Comparison of ENCODE assay signal across 25 cellular contexts in the genomic region with DNA sequence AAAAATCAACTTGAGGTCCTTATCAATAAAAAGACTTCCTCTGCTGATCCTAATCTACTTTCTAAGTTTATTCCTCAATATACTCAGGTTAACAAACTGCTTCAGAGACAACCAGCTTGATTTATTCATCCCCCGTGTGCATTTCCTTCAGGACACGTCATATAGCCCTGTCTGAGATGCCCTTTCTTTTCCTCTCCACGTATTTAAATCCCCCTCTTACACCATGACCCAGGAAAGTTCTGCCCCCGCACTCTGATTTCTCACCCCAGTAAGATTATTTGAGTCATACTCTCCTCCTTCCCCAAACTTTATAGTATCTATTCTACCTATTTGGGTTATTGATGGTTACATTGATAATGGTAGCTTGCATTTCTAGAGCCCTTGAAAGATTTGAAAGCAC. TPM values are rescaled to one million over a fixed set of nuclear protein-coding genes. Genes with fewer than 3 reads are reported as not detected.
DNase-seq lines count a peak whose midpoint lies in the region; ATAC-seq lines count a peak whose summit lies in the region.
"Had no signal": no experiment of that assay in that cellular context is flagged by ENCODE, and none has a peak within 500 bp of the region (broad histone marks: within the 10 kb centered on the region; RNA-seq: fewer than 3 reads in every experiment).

No MANE protein-coding gene starts in this region.

- peaks cover 5% of the 10 kb centered on the region for H3K27me3 Mint-ChIP-seq in activated naive CD4-positive, alpha-beta T cell treated with anti-CD3 and anti-CD28 coated beads, Interleukin-2, amount 10 ng/mL, durations not matched to agents 7 days and 5 days
- H3K27me3 Mint-ChIP-seq in activated T-helper 17 cell treated with anti-CD3 and anti-CD28 coated beads, Interleukin-2, amount 50 U/mL, for 72 hours = peaks cover 7% of the 10 kb centered on the region
- H3K27me3 Mint-ChIP-seq in natural killer cell treated with Interleukin-12 subunit alpha and Interleukin-12 subunit beta and Interleukin-15 and Interleukin-18, amount 100 ng/mL, for 72 hours = peaks cover 8 to 12% of the 10 kb centered on the region in 2 donors

- intact Hi-C loops in Right ventricle myocardium superior (cut with DNase I) = no loop called here

- H3K4me3 Mint-ChIP-seq in activated naive CD4-positive, alpha-beta T cell treated with anti-CD3 and anti-CD28 coated beads, Interleukin-2, amount 10 ng/mL, durations not matched to agents 7 days and 5 days = no peak overlapping the region
- H3K4me3 Mint-ChIP-seq in activated T-helper 17 cell treated with anti-CD3 and anti-CD28 coated beads, Interleukin-2, amount 50 U/mL, for 72 hours = no peak overlapping the region
- no peak overlapping the region for H3K4me3 Mint-ChIP-seq in natural killer cell treated with Interleukin-12 subunit alpha and Interleukin-12 subunit beta and Interleukin-15 and Interleukin-18, amount 100 ng/mL, for 72 hours
- H3K4me3 Mint-ChIP-seq: CD8-positive, alpha-beta T cell had no signal

- peak; percentile 9 for DNase-seq in activated CD4-positive, alpha-beta T cell treated with anti-CD3 and anti-CD28 coated beads for 48 hours
- no peak for DNase-seq in activated CD4-positive, alpha-beta T cell treated with anti-CD3 and anti-CD28 coated beads, Interleukin-2, amount 50 U/mL, for 1 hour
- peak; percentile 10 for DNase-seq in activated naive CD4-positive, alpha-beta T cell treated with Interleukin-2 at 50 U/mL for 16 hours
- DNase-seq in activated naive CD4-positive, alpha-beta T cell treated with anti-CD3 and anti-CD28 coated beads, Interleukin-2, amount 10 ng/mL, durations not matched to agents 7 days and 5 days = no peak
- peak; percentile 33 for DNase-seq in ELR (ENCODE audit: low read depth)
- no peak for DNase-seq in Right ventricle myocardium superior
- no peak for DNase-seq in natural killer cell treated with Interleukin-12 subunit alpha and Interleukin-12 subunit beta and Interleukin-15 and Interleukin-18, amount 100 ng/mL, for 72 hours (ENCODE audit: low spot score)
- DNase-seq: C1 segment of cervical spinal cord; Calu3; CD8-positive, alpha-beta T cell; GF-D8; GOT3; HCEC 1CT; NCI-H1105; NCI-H146; NCI-H2081; NCI-H2171; NCI-H345; NCI-H524; NCI-H774; NK-92 treated with Interleukin-12 subunit alpha and Interleukin-12 subunit beta, amount 100 ng/mL, for 24 hours had no signal

- no peaks in the 10 kb centered on the region for H3K36me3 Mint-ChIP-seq in activated naive CD4-positive, alpha-beta T cell treated with anti-CD3 and anti-CD28 coated beads, Interleukin-2, amount 10 ng/mL, durations not matched to agents 7 days and 5 days
- no peaks in the 10 kb centered on the region for H3K36me3 Mint-ChIP-seq in activated T-helper 17 cell treated with anti-CD3 and anti-CD28 coated beads, Interleukin-2, amount 50 U/mL, for 72 hours (ENCODE audit: low read depth)
- no peaks in the 10 kb centered on the region for H3K36me3 Mint-ChIP-seq in natural killer cell treated with Interleukin-12 subunit alpha and Interleukin-12 subunit beta and Interleukin-15 and Interleukin-18, amount 100 ng/mL, for 72 hours
- H3K36me3 Mint-ChIP-seq: CD8-positive, alpha-beta T cell had no signal

- no peaks in the 10 kb centered on the region for H3K4me1 Mint-ChIP-seq in activated naive CD4-positive, alpha-beta T cell treated with anti-CD3 and anti-CD28 coated beads, Interleukin-2, amount 10 ng/mL, durations not matched to agents 7 days and 5 days
- H3K4me1 Mint-ChIP-seq in activated T-helper 17 cell treated with anti-CD3 and anti-CD28 coated beads, Interleukin-2, amount 50 U/mL, for 72 hours = no peaks in the 10 kb centered on the region
- H3K4me1 Mint-ChIP-seq in natural killer cell treated with Interleukin-12 subunit alpha and Interleukin-12 subunit beta and Interleukin-15 and Interleukin-18, amount 100 ng/mL, for 72 hours (ENCODE audit: low read depth in 2 of 2) = no peaks in the 10 kb centered on the region

- H3K27ac Mint-ChIP-seq in activated naive CD4-positive, alpha-beta T cell treated with anti-CD3 and anti-CD28 coated beads, Interleukin-2, amount 10 ng/mL, durations not matched to agents 7 days and 5 days = no peak overlapping the region
- no peak overlapping the region for H3K27ac Mint-ChIP-seq in activated T-helper 17 cell treated with anti-CD3 and anti-CD28 coated beads, Interleukin-2, amount 50 U/mL, for 72 hours
- H3K27ac Mint-ChIP-seq in natural killer cell treated with Interleukin-12 subunit alpha and Interleukin-12 subunit beta and Interleukin-15 and Interleukin-18, amount 100 ng/mL, for 72 hours = no peak overlapping the region
- H3K27ac Mint-ChIP-seq: CD8-positive, alpha-beta T cell had no signal

- ATAC-seq in activated T-helper 17 cell treated with anti-CD3 and anti-CD28 coated beads, Interleukin-2, amount 50 U/mL, for 72 hours (replicated peaks) = peak; percentile 79
- no peak for ATAC-seq in Right ventricle myocardium superior (ENCODE audit: poor library complexity)
- no peak for ATAC-seq in natural killer cell treated with Interleukin-12 subunit alpha and Interleukin-12 subunit beta and Interleukin-15 and Interleukin-18, amount 100 ng/mL, for 72 hours
- ATAC-seq: CD8-positive, alpha-beta T cell had no signal

- CTCF ChIA-PET in activated naive CD4-positive, alpha-beta T cell treated with anti-CD3 and anti-CD28 coated beads, Interleukin-2, amount 10 ng/mL, durations not matched to agents 7 days and 5 days (lab: Charles Lee) = no interaction called here

- no peaks in the 10 kb centered on the region for H3K9me3 Mint-ChIP-seq in activated naive CD4-positive, alpha-beta T cell treated with anti-CD3 and anti-CD28 coated beads, Interleukin-2, amount 10 ng/mL, durations not matched to agents 7 days and 5 days
- no peaks in the 10 kb centered on the region for H3K9me3 Mint-ChIP-seq in activated T-helper 17 cell treated with anti-CD3 and anti-CD28 coated beads, Interleukin-2, amount 50 U/mL, for 72 hours
- H3K9me3 Mint-ChIP-seq in natural killer cell treated with Interleukin-12 subunit alpha and Interleukin-12 subunit beta and Interleukin-15 and Interleukin-18, amount 100 ng/mL, for 72 hours = no peaks in the 10 kb centered on the region
- H3K9me3 Mint-ChIP-seq: CD8-positive, alpha-beta T cell had no signal

RNA-seq across cellular contexts. Expression of a gene that starts 9.8 kb away (rescaled TPM):
- total RNA-seq in activated T-helper 17 cell treated with anti-CD3 and anti-CD28 coated beads, Interleukin-2, amount 50 U/mL, for 72 hours = under 1 TPM in 1 of 2 donors, not detected in 1; 0.26 TPM
- total RNA-seq in Right ventricle myocardium superior = not detected
- total RNA-seq in natural killer cell treated with Interleukin-12 subunit alpha and Interleukin-12 subunit beta and Interleukin-15 and Interleukin-18, amount 100 ng/mL, for 72 hours = not detected
- total RNA-seq: A172; Calu3; CD8-positive, alpha-beta T cell; Daoy; HT1080 had no signal

RNA-seq across cellular contexts. Expression of a gene that starts 50.7 kb away (rescaled TPM):
- 100 to 1,000 TPM in 1 of 2 donors, 10 to 100 TPM in 1; 77.2 to 209 TPM for total RNA-seq in activated T-helper 17 cell treated with anti-CD3 and anti-CD28 coated beads, Interleukin-2, amount 50 U/mL, for 72 hours
- 29.4 TPM for total RNA-seq in Right ventricle myocardium superior
- 10 to 100 TPM; 63.2 to 65.9 TPM for total RNA-seq in natural killer cell treated with Interleukin-12 subunit alpha and Interleukin-12 subunit beta and Interleukin-15 and Interleukin-18, amount 100 ng/mL, for 72 hours

Comparison
In these comparisons a context has a peak if more than half of its experiments do, and no peak if none do; other contexts are left out.
1. DNase-seq: peak in activated CD4-positive, alpha-beta T cell treated with anti-CD3 and anti-CD28 coated beads for 48 hours (single experiment), activated naive CD4-positive, alpha-beta T cell treated with Interleukin-2 at 50 U/mL for 16 hours (single experiment) and ELR (single experiment); none in activated CD4-positive, alpha-beta T cell treated with anti-CD3 and anti-CD28 coated beads, Interleukin-2, amount 50 U/mL, for 1 hour (single experiment), activated naive CD4-positive, alpha-beta T cell treated with anti-CD3 and anti-CD28 coated beads, Interleukin-2, amount 10 ng/mL, durations not matched to agents 7 days and 5 days (single experiment), Right ventricle myocardium superior (single experiment) and natural killer cell treated with Interleukin-12 subunit alpha and Interleukin-12 subunit beta and Interleukin-15 and Interleukin-18, amount 100 ng/mL, for 72 hours (single experiment).